ENCODE assay signal across 12 cellular contexts in genomic region chr4:155609455-155610059, GRCh38. TPM values are rescaled to one million over a fixed set of nuclear protein-coding genes. Genes with fewer than 3 reads are reported as not detected.
DNase-seq lines count a peak whose midpoint lies in the region; ATAC-seq, FAIRE-seq and TF ChIP-seq lines count a peak whose summit lies in the region.
"Had no signal": no experiment of that assay in that cellular context is flagged by ENCODE, and none has a peak within 500 bp of the region (broad histone marks: within the 10 kb centered on the region; RNA-seq: fewer than 3 reads in every experiment).

No MANE protein-coding gene starts in this region.

- FAIRE-seq in D721Med (lab: Jason Lieb, UNC): peak; percentile 64
- FAIRE-seq in GM19239 (lab: Jason Lieb, UNC): peak; percentile 71
- FAIRE-seq: endometrium had no signal

- peak; percentile 55 for ATAC-seq in HG02623 (IDR thresholded peaks at IDR 0.05; ENCODE audit: unreplicated experiment)
- peak; percentile 75 for ATAC-seq in HG03442 (IDR thresholded peaks at IDR 0.05; ENCODE audit: unreplicated experiment)

- no peak for DNase-seq in D721Med (ENCODE audit: insufficient read length, low spot score)
- no peak for DNase-seq in GM19239 (ENCODE audit: insufficient read length, low spot score)
- DNase-seq in NAMALWA (ENCODE audit: low spot score): no peak
- DNase-seq in SK-N-DZ (ENCODE audit: low spot score): no peak
- no peak for DNase-seq in NCI-H2029 treated with DMSO at 0.1 percent for 48 hours (lab: John Stamatoyannopoulos, UW)
- no peak for DNase-seq in ACHN
- DNase-seq: activated B cell treated with CpG ODN at 0.5 μM for 24 hours, NCI-H524 treated with DMSO at 0.1 percent for 48 hours, SJCRH30 had no signal

- TF ChIP-seq CTCF in D721Med (IDR thresholded peaks at IDR 0.05; ENCODE audit: insufficient read depth, missing control alignments): no peak

- in situ Hi-C loops in ACHN (cut with HindIII; ENCODE audit: low pct_ligation_motif_present, low pct_unique_long_range_greater_than_20kb, low sequenced_read_pairs): no loop called here

RNA-seq across cellular contexts. Expression of gene GUCY1A1, which starts 57.1 kb away (rescaled TPM):
- polyA plus RNA-seq in SK-N-DZ (2014; cell fraction: cytosol; rRNA removed): 4.4 and 5.6 TPM in 2 replicates
- 3.8 and 5.0 TPM in 2 replicates for polyA plus RNA-seq in SK-N-DZ (2014; cell fraction: nucleus; rRNA removed)
